ENCODE assay signal across 24 cellular contexts in the genomic region with DNA sequence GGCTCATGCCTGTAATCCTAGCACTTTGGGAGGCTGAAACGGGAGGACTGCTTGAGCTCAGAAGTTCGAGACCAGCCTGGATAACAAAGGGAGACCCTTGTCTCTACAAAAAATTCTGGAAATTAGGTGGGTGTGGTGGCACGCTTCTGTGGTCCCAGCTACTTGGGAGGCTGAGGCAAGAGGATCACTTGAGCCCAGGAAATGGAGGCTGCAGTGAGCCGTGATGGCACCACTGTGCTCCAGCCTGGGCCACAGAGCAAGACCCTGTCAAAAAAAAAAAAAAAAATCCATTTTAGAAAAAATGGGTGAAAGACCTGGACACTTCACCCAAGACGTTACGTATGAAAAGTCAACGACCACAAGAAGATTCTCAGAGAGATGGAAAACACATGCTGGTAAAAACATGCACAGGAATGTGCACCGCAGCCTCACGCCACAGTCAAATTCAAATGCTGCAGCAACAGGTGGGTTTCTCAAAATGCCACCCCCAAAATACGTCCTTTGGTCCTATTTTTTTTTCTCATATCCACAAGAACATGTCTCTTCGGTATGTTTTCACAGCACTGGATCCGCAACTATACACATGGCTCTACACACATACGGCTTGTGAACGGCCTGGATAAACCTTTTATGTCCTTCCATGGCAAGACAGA. TPM values are rescaled to one million over a fixed set of nuclear protein-coding genes. Genes with fewer than 3 reads are reported as not detected.
DNase-seq lines count a peak whose midpoint lies in the region; ATAC-seq, FAIRE-seq and TF ChIP-seq lines count a peak whose summit lies in the region.
"Had no signal": no experiment of that assay in that cellular context is flagged by ENCODE, and none has a peak within 500 bp of the region (broad histone marks: within the 10 kb centered on the region; RNA-seq: fewer than 3 reads in every experiment).

No MANE protein-coding gene starts in this region.

- no peak overlapping the region for H3K4me3 ChIP-seq in naive thymus-derived CD4-positive, alpha-beta T cell (ENCODE audit: low read length)
- H3K4me3 ChIP-seq: transverse colon had no signal

- peak overlapping the region; percentile 43 for H3K27ac Mint-ChIP-seq in activated CD4-positive, alpha-beta T cell treated with anti-CD3 and anti-CD28 coated beads, Interleukin-2, amount 10 ng/mL, durations not matched to agents 24 days and 14 days
- peak overlapping the region; percentile 4 for H3K27ac Mint-ChIP-seq in activated T-helper 1 cell treated with anti-CD3 and anti-CD28 coated beads, Interleukin-12 subunit alpha, Interleukin-12 subunit beta, Interleukin-2, Interleukin-4 antibody, amounts not matched to agents 30 ng/mL and 10 ng/mL and 1 ng/mL, durations not matched to agents 14 hours and 24 hours and 36 hours
- H3K27ac Mint-ChIP-seq in naive thymus-derived CD4-positive, alpha-beta T cell = peak overlapping the region in 7 of 9 donors; percentile 22 to 90 (median 55)
- H3K27ac Mint-ChIP-seq in T-cell = peak overlapping the region in 1 of 2 donors; percentile 36

- H3K9me3 Mint-ChIP-seq in activated CD4-positive, alpha-beta T cell treated with anti-CD3 and anti-CD28 coated beads, Interleukin-2, amount 10 ng/mL, durations not matched to agents 24 days and 14 days = no peaks in the 10 kb centered on the region
- no peaks in the 10 kb centered on the region for H3K9me3 Mint-ChIP-seq in activated T-helper 1 cell treated with anti-CD3 and anti-CD28 coated beads, Interleukin-12 subunit alpha, Interleukin-12 subunit beta, Interleukin-2, Interleukin-4 antibody, amounts not matched to agents 30 ng/mL and 10 ng/mL and 1 ng/mL, durations not matched to agents 14 hours and 24 hours and 36 hours
- peaks cover 0 to 4% (median 0%) of the 10 kb centered on the region in 11 donors for H3K9me3 Mint-ChIP-seq in naive thymus-derived CD4-positive, alpha-beta T cell
- H3K9me3 Mint-ChIP-seq in T-cell = no peaks in the 10 kb centered on the region
- H3K9me3 Mint-ChIP-seq: stimulated activated naive CD8-positive, alpha-beta T cell treated with anti-CD3 and anti-CD28 coated beads, Interleukin-15, Interleukin-2, amounts not matched to agents 100 ng/mL and 50 ng/mL, for 24 hours had no signal

- no peaks in the 10 kb centered on the region for H3K27me3 ChIP-seq in naive thymus-derived CD4-positive, alpha-beta T cell (ENCODE audit: control insufficient read depth in 2 of 2, insufficient read depth in 2 of 2, low read length in 2 of 2)
- H3K27me3 ChIP-seq: foreskin keratinocyte, transverse colon had no signal

- peaks cover 8% of the 10 kb centered on the region for H3K4me1 Mint-ChIP-seq in activated CD4-positive, alpha-beta T cell treated with anti-CD3 and anti-CD28 coated beads, Interleukin-2, amount 10 ng/mL, durations not matched to agents 24 days and 14 days
- H3K4me1 Mint-ChIP-seq in activated T-helper 1 cell treated with anti-CD3 and anti-CD28 coated beads, Interleukin-12 subunit alpha, Interleukin-12 subunit beta, Interleukin-2, Interleukin-4 antibody, amounts not matched to agents 30 ng/mL and 10 ng/mL and 1 ng/mL, durations not matched to agents 14 hours and 24 hours and 36 hours (ENCODE audit: low read depth) = peaks cover 8% of the 10 kb centered on the region
- peaks cover 12 to 45% (median 29%) of the 10 kb centered on the region in 7 donors for H3K4me1 Mint-ChIP-seq in naive thymus-derived CD4-positive, alpha-beta T cell
- H3K4me1 Mint-ChIP-seq in T-cell = peaks cover 30 to 40% (median 38%) of the 10 kb centered on the region in 3 donors

- no peak for ATAC-seq in naive thymus-derived CD4-positive, alpha-beta T cell
- no peak for ATAC-seq in T-cell (replicated peaks in 1 of 4)
- ATAC-seq: foreskin keratinocyte had no signal

- H3K9me3 ChIP-seq in naive thymus-derived CD4-positive, alpha-beta T cell (ENCODE audit: control insufficient read depth in 2 of 3, low read length in 3 of 3) = no peaks in the 10 kb centered on the region
- H3K9me3 ChIP-seq: transverse colon had no signal

- intact Hi-C loops in activated CD4-positive, alpha-beta T cell treated with anti-CD3 and anti-CD28 coated beads, Interleukin-2, amount 10 ng/mL, durations not matched to agents 24 days and 14 days (cut with micrococcal nuclease) = no loop called here
- intact Hi-C loops in activated T-helper 1 cell treated with anti-CD3 and anti-CD28 coated beads, Interleukin-12 subunit alpha, Interleukin-12 subunit beta, Interleukin-2, Interleukin-4 antibody, amounts not matched to agents 30 ng/mL and 10 ng/mL and 1 ng/mL, durations not matched to agents 14 hours and 24 hours and 36 hours (cut with micrococcal nuclease) = no loop called here
- intact Hi-C loops in naive thymus-derived CD4-positive, alpha-beta T cell (cut with micrococcal nuclease) = no loop called here

- FAIRE-seq in GM12891 (lab: Jason Lieb, UNC) = no peak
- FAIRE-seq: small intestine had no signal

- peak overlapping the region; percentile 34 for H3K27ac ChIP-seq in naive thymus-derived CD4-positive, alpha-beta T cell (ENCODE audit: low read depth, low read length)
- H3K27ac ChIP-seq: 22Rv1 had no signal

- peaks cover 38 to 81% (median 46%) of the 10 kb centered on the region in 3 experiments for H3K36me3 ChIP-seq in naive thymus-derived CD4-positive, alpha-beta T cell (ENCODE audit: control insufficient read depth in 2 of 3, insufficient read depth in 3 of 3, low read length in 3 of 3)

- peak; percentile 14; the same call in 1 of the 2 replicates for TF ChIP-seq POLR2A in GM12891 (IDR thresholded peaks at IDR 0.05; ENCODE audit: low read depth, low read length)

- no peaks in the 10 kb centered on the region for H3K4me1 ChIP-seq in naive thymus-derived CD4-positive, alpha-beta T cell (ENCODE audit: control insufficient read depth in 2 of 2, insufficient read depth in 2 of 2, low read length in 2 of 2)
- H3K4me1 ChIP-seq: foreskin keratinocyte, transverse colon had no signal

- H3K27me3 Mint-ChIP-seq in activated CD4-positive, alpha-beta T cell treated with anti-CD3 and anti-CD28 coated beads, Interleukin-2, amount 10 ng/mL, durations not matched to agents 24 days and 14 days = no peaks in the 10 kb centered on the region
- H3K27me3 Mint-ChIP-seq in activated T-helper 1 cell treated with anti-CD3 and anti-CD28 coated beads, Interleukin-12 subunit alpha, Interleukin-12 subunit beta, Interleukin-2, Interleukin-4 antibody, amounts not matched to agents 30 ng/mL and 10 ng/mL and 1 ng/mL, durations not matched to agents 14 hours and 24 hours and 36 hours (ENCODE audit: insufficient read depth) = no peaks in the 10 kb centered on the region
- H3K27me3 Mint-ChIP-seq in naive thymus-derived CD4-positive, alpha-beta T cell = no peaks in the 10 kb centered on the region
- H3K27me3 Mint-ChIP-seq in T-cell = no peaks in the 10 kb centered on the region
- H3K27me3 Mint-ChIP-seq: stimulated activated naive CD8-positive, alpha-beta T cell treated with anti-CD3 and anti-CD28 coated beads, Interleukin-15, Interleukin-2, amounts not matched to agents 100 ng/mL and 50 ng/mL, for 24 hours had no signal

- CTCF ChIA-PET in naive thymus-derived CD4-positive, alpha-beta T cell (lab: Charles Lee) = no interaction called here
- CTCF ChIA-PET in T-cell (lab: Charles Lee) = no interaction called here

- POLR2A ChIA-PET in naive thymus-derived CD4-positive, alpha-beta T cell (lab: Charles Lee) = interaction anchor here (0.7 to 2.1 kb wide), 2 partner anchors 13 to 64 kb away, joined by 3 to 5 read pairs; no protein-coding TSS in a partner anchor
- POLR2A ChIA-PET in T-cell (lab: Charles Lee) = interaction anchor here in 1 of 2 donors (1.2 kb wide), 1 partner anchor 36 kb away, joined by 3 read pairs; no protein-coding TSS in a partner anchor

- DNase-seq in activated CD4-positive, alpha-beta T cell treated with anti-CD3 and anti-CD28 coated beads, Interleukin-2, amount 10 ng/mL, durations not matched to agents 24 days and 14 days = no peak
- no peak for DNase-seq in activated CD4-positive, alpha-beta T cell treated with anti-CD3 and anti-CD28 coated beads, Interleukin-2, amount 50 U/mL, for 48 hours
- DNase-seq in GM12891 (ENCODE audit: insufficient read length, low spot score) (no peak), DMS114 treated with DMSO at 0.1 percent for 48 hours (lab: John Stamatoyannopoulos, UW; ENCODE audit: unreplicated experiment) (no peak), NCI-H2029 (lab: John Stamatoyannopoulos, UW) (no peak), T-cell (no peak)
- no peak for DNase-seq in activated T-helper 1 cell treated with anti-CD3 and anti-CD28 coated beads, Interleukin-12 subunit alpha, Interleukin-12 subunit beta, Interleukin-2, Interleukin-4 antibody, amounts not matched to agents 30 ng/mL and 10 ng/mL and 1 ng/mL, durations not matched to agents 14 hours and 24 hours and 36 hours (ENCODE audit: low spot score)
- DNase-seq in naive thymus-derived CD4-positive, alpha-beta T cell = no peak
- DNase-seq: activated CD4-positive, alpha-beta T cell treated with anti-CD3 and anti-CD28 coated beads, Interleukin-2, amount 50 U/mL, for 1 hour; activated naive CD4-positive, alpha-beta T cell; cerebellar nuclear complex; DND-41; foreskin keratinocyte; hippocampal formation; NCI-H1092 treated with DMSO at 0.1 percent for 48 hours; NCI-H1930; NCI-H2227 treated with DMSO at 0.1 percent for 48 hours; NCI-H774; SIG-M5; small intestine; stimulated activated CD4-positive, alpha-beta T cell treated with anti-CD3 and anti-CD28 coated beads, Interleukin-2, amount 100 ng/mL, for 48 hours; transverse colon had no signal

- H3K4me3 Mint-ChIP-seq in activated CD4-positive, alpha-beta T cell treated with anti-CD3 and anti-CD28 coated beads, Interleukin-2, amount 10 ng/mL, durations not matched to agents 24 days and 14 days = no peak overlapping the region
- H3K4me3 Mint-ChIP-seq in activated T-helper 1 cell treated with anti-CD3 and anti-CD28 coated beads, Interleukin-12 subunit alpha, Interleukin-12 subunit beta, Interleukin-2, Interleukin-4 antibody, amounts not matched to agents 30 ng/mL and 10 ng/mL and 1 ng/mL, durations not matched to agents 14 hours and 24 hours and 36 hours = no peak overlapping the region
- H3K4me3 Mint-ChIP-seq in naive thymus-derived CD4-positive, alpha-beta T cell = no peak overlapping the region
- no peak overlapping the region for H3K4me3 Mint-ChIP-seq in T-cell
- H3K4me3 Mint-ChIP-seq: stimulated activated naive CD8-positive, alpha-beta T cell treated with anti-CD3 and anti-CD28 coated beads, Interleukin-15, Interleukin-2, amounts not matched to agents 100 ng/mL and 50 ng/mL, for 24 hours had no signal

- H3K36me3 Mint-ChIP-seq in activated CD4-positive, alpha-beta T cell treated with anti-CD3 and anti-CD28 coated beads, Interleukin-2, amount 10 ng/mL, durations not matched to agents 24 days and 14 days (ENCODE audit: low read depth) = peaks cover 80% of the 10 kb centered on the region
- peaks cover 72% of the 10 kb centered on the region for H3K36me3 Mint-ChIP-seq in activated T-helper 1 cell treated with anti-CD3 and anti-CD28 coated beads, Interleukin-12 subunit alpha, Interleukin-12 subunit beta, Interleukin-2, Interleukin-4 antibody, amounts not matched to agents 30 ng/mL and 10 ng/mL and 1 ng/mL, durations not matched to agents 14 hours and 24 hours and 36 hours (ENCODE audit: low read depth)
- peaks cover 7 to 58% (median 45%) of the 10 kb centered on the region in 5 donors for H3K36me3 Mint-ChIP-seq in naive thymus-derived CD4-positive, alpha-beta T cell
- H3K36me3 Mint-ChIP-seq in T-cell = peaks cover 54% of the 10 kb centered on the region

RNA-seq across cellular contexts. Expression of gene CSNK1D, which starts 17.1 kb away (rescaled TPM):
- total RNA-seq in activated CD4-positive, alpha-beta T cell treated with anti-CD3 and anti-CD28 coated beads, Interleukin-2, amount 10 ng/mL, durations not matched to agents 24 days and 14 days = 137 and 146 TPM in 2 replicates
- polyA plus RNA-seq in GM12891 (2012; ENCODE audit: low read depth, missing spikeins) = 60.6 TPM
- 154 and 161 TPM in 2 replicates for total RNA-seq in activated T-helper 1 cell treated with anti-CD3 and anti-CD28 coated beads, Interleukin-12 subunit alpha, Interleukin-12 subunit beta, Interleukin-2, Interleukin-4 antibody, amounts not matched to agents 30 ng/mL and 10 ng/mL and 1 ng/mL, durations not matched to agents 14 hours and 24 hours and 36 hours
- 100 to 1,000 TPM; 144 to 249 (median 176) TPM for total RNA-seq in naive thymus-derived CD4-positive, alpha-beta T cell
- polyA plus RNA-seq in naive thymus-derived CD4-positive, alpha-beta T cell = 10 to 100 TPM; 46.1 to 81.3 TPM
- 100 to 1,000 TPM; 177 to 273 (median 194) TPM for total RNA-seq in T-cell

RNA-seq across cellular contexts. Expression of gene SLC16A3, which starts 27.5 kb away (rescaled TPM):
- 162 and 171 TPM in 2 replicates for total RNA-seq in activated CD4-positive, alpha-beta T cell treated with anti-CD3 and anti-CD28 coated beads, Interleukin-2, amount 10 ng/mL, durations not matched to agents 24 days and 14 days
- polyA plus RNA-seq in GM12891 (2012; ENCODE audit: low read depth, missing spikeins) = 92.3 TPM
- total RNA-seq in activated T-helper 1 cell treated with anti-CD3 and anti-CD28 coated beads, Interleukin-12 subunit alpha, Interleukin-12 subunit beta, Interleukin-2, Interleukin-4 antibody, amounts not matched to agents 30 ng/mL and 10 ng/mL and 1 ng/mL, durations not matched to agents 14 hours and 24 hours and 36 hours = 111 and 115 TPM in 2 replicates
- 100 to 1,000 TPM in 2 of 5 experiments, 10 to 100 TPM in 3; 14.6 to 264 (median 67.0) TPM for total RNA-seq in naive thymus-derived CD4-positive, alpha-beta T cell
- 1 to 10 TPM; 1.4 to 1.9 TPM for polyA plus RNA-seq in naive thymus-derived CD4-positive, alpha-beta T cell
- 10 to 100 TPM; 31.9 to 47.3 (median 40.9) TPM for total RNA-seq in T-cell

RNA-seq across cellular contexts. Expression of gene CCDC57, which starts 43.7 kb away (rescaled TPM):
- total RNA-seq in activated CD4-positive, alpha-beta T cell treated with anti-CD3 and anti-CD28 coated beads, Interleukin-2, amount 10 ng/mL, durations not matched to agents 24 days and 14 days = 56.0 and 58.4 TPM in 2 replicates
- polyA plus RNA-seq in GM12891 (2012; ENCODE audit: low read depth, missing spikeins) = 62.4 TPM
- 59.5 and 60.8 TPM in 2 replicates for total RNA-seq in activated T-helper 1 cell treated with anti-CD3 and anti-CD28 coated beads, Interleukin-12 subunit alpha, Interleukin-12 subunit beta, Interleukin-2, Interleukin-4 antibody, amounts not matched to agents 30 ng/mL and 10 ng/mL and 1 ng/mL, durations not matched to agents 14 hours and 24 hours and 36 hours
- 100 to 1,000 TPM in 2 of 5 experiments, 10 to 100 TPM in 3; 75.7 to 127 (median 95.0) TPM for total RNA-seq in naive thymus-derived CD4-positive, alpha-beta T cell
- 10 to 100 TPM; 32.1 to 36.8 TPM for polyA plus RNA-seq in naive thymus-derived CD4-positive, alpha-beta T cell
- total RNA-seq in T-cell = 100 to 1,000 TPM in 3 of 5 donors, 10 to 100 TPM in 2; 86.4 to 127 (median 103) TPM
